In the genomic region with DNA sequence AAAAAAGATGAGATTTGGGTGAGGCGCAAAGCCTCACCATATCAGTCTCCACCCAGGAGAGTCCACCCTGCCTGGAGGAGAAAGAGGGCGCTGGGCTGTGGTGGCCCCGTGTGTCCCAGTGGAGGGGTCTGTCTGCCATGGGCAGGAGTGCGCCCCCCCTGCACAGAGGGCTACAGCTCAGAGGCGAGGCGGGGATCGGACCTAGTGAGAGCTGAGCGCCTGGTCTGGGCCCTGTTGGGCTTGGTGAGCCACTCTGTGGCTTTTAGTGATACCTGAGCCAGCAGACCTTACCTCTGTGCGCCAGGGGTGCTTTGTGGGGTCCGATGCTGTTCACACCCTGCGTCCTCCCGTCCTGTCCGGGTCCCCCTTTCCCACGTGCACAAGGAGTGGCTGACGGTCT, we compare ENCODE assay signal across 1 cellular context.
TF ChIP-seq lines count a peak whose summit lies in the region.

No MANE protein-coding gene starts in this region.

TF ChIP-seq in HCT116, 20 proteins besides CTCF, POLR2A, EP300 and RAD21 (continued from another document):
- TF ChIP-seq, protein P1, sequence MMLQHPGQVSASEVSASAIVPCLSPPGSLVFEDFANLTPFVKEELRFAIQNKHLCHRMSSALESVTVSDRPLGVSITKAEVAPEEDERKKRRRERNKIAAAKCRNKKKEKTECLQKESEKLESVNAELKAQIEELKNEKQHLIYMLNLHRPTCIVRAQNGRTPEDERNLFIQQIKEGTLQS (IDR thresholded peaks at IDR 0.05), result no peak
- TF ChIP-seq POLR2AphosphoS5 (IDR thresholded peaks at IDR 0.05; ENCODE audit: low read depth, low read length) (no peak), TCF7L2 (IDR thresholded peaks at IDR 0.05; ENCODE audit: borderline replicate concordance, extremely low read depth, insufficient read depth, insufficient read length) (no peak), ELF1 (IDR thresholded peaks at IDR 0.05; ENCODE audit: borderline replicate concordance, low read depth) (no peak), SP1 (IDR thresholded peaks at IDR 0.05; ENCODE audit: low read depth) (no peak), EGR1 (IDR thresholded peaks at IDR 0.05; ENCODE audit: low read depth) (no peak), ZNF274 (IDR thresholded peaks at IDR 0.05; ENCODE audit: low read depth, low read length) (no peak), CBX3 (IDR thresholded peaks at IDR 0.05; ENCODE audit: low read depth) (no peak), SIN3A (IDR thresholded peaks at IDR 0.05; ENCODE audit: low read depth) (no peak), ZFX (IDR thresholded peaks at IDR 0.05) (no peak), CEBPB (IDR thresholded peaks at IDR 0.05; ENCODE audit: low read depth) (no peak), SRF (IDR thresholded peaks at IDR 0.05; ENCODE audit: low read depth) (no peak), FOSL1 (IDR thresholded peaks at IDR 0.05; ENCODE audit: low read depth) (no peak), EZH2 (IDR thresholded peaks at IDR 0.05) (no peak)
- TF ChIP-seq, protein P2, sequence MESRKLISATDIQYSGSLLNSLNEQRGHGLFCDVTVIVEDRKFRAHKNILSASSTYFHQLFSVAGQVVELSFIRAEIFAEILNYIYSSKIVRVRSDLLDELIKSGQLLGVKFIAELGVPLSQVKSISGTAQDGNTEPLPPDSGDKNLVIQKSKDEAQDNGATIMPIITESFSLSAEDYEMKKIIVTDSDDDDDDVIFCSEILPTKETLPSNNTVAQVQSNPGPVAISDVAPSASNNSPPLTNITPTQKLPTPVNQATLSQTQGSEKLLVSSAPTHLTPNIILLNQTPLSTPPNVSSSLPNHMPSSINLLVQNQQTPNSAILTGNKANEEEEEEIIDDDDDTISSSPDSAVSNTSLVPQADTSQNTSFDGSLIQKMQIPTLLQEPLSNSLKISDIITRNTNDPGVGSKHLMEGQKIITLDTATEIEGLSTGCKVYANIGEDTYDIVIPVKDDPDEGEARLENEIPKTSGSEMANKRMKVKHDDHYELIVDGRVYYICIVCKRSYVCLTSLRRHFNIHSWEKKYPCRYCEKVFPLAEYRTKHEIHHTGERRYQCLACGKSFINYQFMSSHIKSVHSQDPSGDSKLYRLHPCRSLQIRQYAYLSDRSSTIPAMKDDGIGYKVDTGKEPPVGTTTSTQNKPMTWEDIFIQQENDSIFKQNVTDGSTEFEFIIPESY (IDR thresholded peaks at IDR 0.05; ENCODE audit: extremely low read depth, insufficient replicate concordance, low read length), result no peak
- TF ChIP-seq, protein P3, sequence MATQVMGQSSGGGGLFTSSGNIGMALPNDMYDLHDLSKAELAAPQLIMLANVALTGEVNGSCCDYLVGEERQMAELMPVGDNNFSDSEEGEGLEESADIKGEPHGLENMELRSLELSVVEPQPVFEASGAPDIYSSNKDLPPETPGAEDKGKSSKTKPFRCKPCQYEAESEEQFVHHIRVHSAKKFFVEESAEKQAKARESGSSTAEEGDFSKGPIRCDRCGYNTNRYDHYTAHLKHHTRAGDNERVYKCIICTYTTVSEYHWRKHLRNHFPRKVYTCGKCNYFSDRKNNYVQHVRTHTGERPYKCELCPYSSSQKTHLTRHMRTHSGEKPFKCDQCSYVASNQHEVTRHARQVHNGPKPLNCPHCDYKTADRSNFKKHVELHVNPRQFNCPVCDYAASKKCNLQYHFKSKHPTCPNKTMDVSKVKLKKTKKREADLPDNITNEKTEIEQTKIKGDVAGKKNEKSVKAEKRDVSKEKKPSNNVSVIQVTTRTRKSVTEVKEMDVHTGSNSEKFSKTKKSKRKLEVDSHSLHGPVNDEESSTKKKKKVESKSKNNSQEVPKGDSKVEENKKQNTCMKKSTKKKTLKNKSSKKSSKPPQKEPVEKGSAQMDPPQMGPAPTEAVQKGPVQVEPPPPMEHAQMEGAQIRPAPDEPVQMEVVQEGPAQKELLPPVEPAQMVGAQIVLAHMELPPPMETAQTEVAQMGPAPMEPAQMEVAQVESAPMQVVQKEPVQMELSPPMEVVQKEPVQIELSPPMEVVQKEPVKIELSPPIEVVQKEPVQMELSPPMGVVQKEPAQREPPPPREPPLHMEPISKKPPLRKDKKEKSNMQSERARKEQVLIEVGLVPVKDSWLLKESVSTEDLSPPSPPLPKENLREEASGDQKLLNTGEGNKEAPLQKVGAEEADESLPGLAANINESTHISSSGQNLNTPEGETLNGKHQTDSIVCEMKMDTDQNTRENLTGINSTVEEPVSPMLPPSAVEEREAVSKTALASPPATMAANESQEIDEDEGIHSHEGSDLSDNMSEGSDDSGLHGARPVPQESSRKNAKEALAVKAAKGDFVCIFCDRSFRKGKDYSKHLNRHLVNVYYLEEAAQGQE (IDR thresholded peaks at IDR 0.05; ENCODE audit: low read depth), result no peak
